Comparison of ENCODE assay signal across 14 cellular contexts in genomic region chr7:149766215-149766614, GRCh38. TPM values are rescaled to one million over a fixed set of nuclear protein-coding genes. Genes with fewer than 3 reads are reported as not detected.
DNase-seq lines count a peak whose midpoint lies in the region; ATAC-seq and TF ChIP-seq lines count a peak whose summit lies in the region.
"Had no signal": no experiment of that assay in that cellular context is flagged by ENCODE, and none has a peak within 500 bp of the region (broad histone marks: within the 10 kb centered on the region; RNA-seq: fewer than 3 reads in every experiment).

No MANE protein-coding gene starts in this region.

- DNase-seq in WTC11 (ENCODE audit: low spot score) = no peak
- DNase-seq in glutamatergic neuron = peak; percentile 15
- no peak for DNase-seq in neural crest cell (ENCODE audit: low read depth, low spot score)
- DNase-seq in type B pancreatic cell (ENCODE audit: extremely low spot score, unreplicated experiment) = no peak
- DNase-seq in COR-L47 (lab: John Stamatoyannopoulos, UW) = no peak
- DNase-seq in activated CD4-positive, alpha-beta T cell treated with anti-CD3 and anti-CD28 coated beads for 36 hours = no peak
- DNase-seq: EL, HCEC 1CT, NCI-H1092 treated with DMSO at 0.1 percent for 48 hours, NCI-H1694, NCI-H446 treated with DMSO at 0.1 percent for 48 hours, NCI-H748 treated with DMSO at 0.1 percent for 48 hours, PC-9 had no signal

- no peaks in the 10 kb centered on the region for H3K36me3 Mint-ChIP-seq in WTC11
- H3K36me3 Mint-ChIP-seq in glutamatergic neuron (ENCODE audit: unreplicated experiment) = peaks cover 19% of the 10 kb centered on the region
- H3K36me3 Mint-ChIP-seq in neural crest cell (ENCODE audit: low read depth) = peaks cover 6% of the 10 kb centered on the region
- peaks cover 20% of the 10 kb centered on the region for H3K36me3 Mint-ChIP-seq in type B pancreatic cell
- peaks cover 7% of the 10 kb centered on the region for H3K36me3 Mint-ChIP-seq in activated CD4-positive, alpha-beta T cell treated with anti-CD3 and anti-CD28 coated beads for 36 hours (ENCODE audit: low read depth)

- H3K27ac Mint-ChIP-seq in WTC11 (no peak overlapping the region), glutamatergic neuron (ENCODE audit: unreplicated experiment) (no peak overlapping the region), neural crest cell (ENCODE audit: unreplicated experiment) (no peak overlapping the region), type B pancreatic cell (peak overlapping the region; percentile 39)
- H3K27ac Mint-ChIP-seq in activated CD4-positive, alpha-beta T cell treated with anti-CD3 and anti-CD28 coated beads for 36 hours = no peak overlapping the region

- POLR2A ChIA-PET in WTC11 (lab: Charles Lee) = no interaction called here
- POLR2A ChIA-PET in activated CD4-positive, alpha-beta T cell treated with anti-CD3 and anti-CD28 coated beads for 36 hours (lab: Charles Lee) = no interaction called here

- CTCF ChIA-PET in WTC11 (lab: Charles Lee) = interaction anchor here (0.6 to 4.5 kb wide), 10 partner anchors 8 to 142 kb away, joined by 3 to 51 read pairs (median 10); no protein-coding TSS in a partner anchor
- CTCF ChIA-PET in activated CD4-positive, alpha-beta T cell treated with anti-CD3 and anti-CD28 coated beads for 36 hours (lab: Charles Lee) = interaction anchor here (0.6 kb wide), 1 partner anchor 11 kb away, joined by 4 read pairs; no protein-coding TSS in a partner anchor

- H3K27me3 Mint-ChIP-seq in WTC11 (ENCODE audit: low read depth) (peaks cover 100% of the 10 kb centered on the region), glutamatergic neuron (ENCODE audit: unreplicated experiment) (peaks cover 35% of the 10 kb centered on the region), neural crest cell (ENCODE audit: low read depth) (peaks cover 90% of the 10 kb centered on the region), type B pancreatic cell (peaks cover 79% of the 10 kb centered on the region)
- no peaks in the 10 kb centered on the region for H3K27me3 Mint-ChIP-seq in activated CD4-positive, alpha-beta T cell treated with anti-CD3 and anti-CD28 coated beads for 36 hours

- TF ChIP-seq CTCF in WTC11 (IDR thresholded peaks at IDR 0.05) (no peak), glutamatergic neuron (IDR thresholded peaks at IDR 0.05; ENCODE audit: partially characterized antibody, unreplicated experiment) (no peak), neural crest cell (conservative IDR thresholded peaks at IDR 0.05) (no peak), type B pancreatic cell (conservative IDR thresholded peaks at IDR 0.05) (no peak)

- intact Hi-C loops in activated CD4-positive, alpha-beta T cell treated with anti-CD3 and anti-CD28 coated beads for 36 hours (cut with DNase I, micrococcal nuclease) = no loop called here

- H3K9me3 Mint-ChIP-seq in WTC11 (no peaks in the 10 kb centered on the region), glutamatergic neuron (ENCODE audit: unreplicated experiment) (peaks cover 15% of the 10 kb centered on the region), neural crest cell (no peaks in the 10 kb centered on the region), type B pancreatic cell (no peaks in the 10 kb centered on the region)
- H3K9me3 Mint-ChIP-seq in activated CD4-positive, alpha-beta T cell treated with anti-CD3 and anti-CD28 coated beads for 36 hours (ENCODE audit: low read depth) = no peaks in the 10 kb centered on the region

- ATAC-seq in WTC11 = 0 out of 2 replicates have a peak, but pooled peaks have one; percentile 4
- no peak for ATAC-seq in HG03439 (IDR thresholded peaks at IDR 0.05; ENCODE audit: unreplicated experiment)
- no peak for ATAC-seq in activated CD4-positive, alpha-beta T cell treated with anti-CD3 and anti-CD28 coated beads for 36 hours

- H3K4me1 Mint-ChIP-seq in WTC11 = peaks cover 20% of the 10 kb centered on the region
- peaks cover 5% of the 10 kb centered on the region for H3K4me1 Mint-ChIP-seq in glutamatergic neuron (ENCODE audit: low read depth, unreplicated experiment)
- peaks cover 10% of the 10 kb centered on the region for H3K4me1 Mint-ChIP-seq in neural crest cell
- peaks cover 9% of the 10 kb centered on the region for H3K4me1 Mint-ChIP-seq in type B pancreatic cell (ENCODE audit: unreplicated experiment)
- no peaks in the 10 kb centered on the region for H3K4me1 Mint-ChIP-seq in activated CD4-positive, alpha-beta T cell treated with anti-CD3 and anti-CD28 coated beads for 36 hours

- H3K4me3 Mint-ChIP-seq in WTC11 = peak overlapping the region; percentile 67
- H3K4me3 Mint-ChIP-seq in glutamatergic neuron (ENCODE audit: unreplicated experiment) = peak overlapping the region; percentile 94
- H3K4me3 Mint-ChIP-seq in neural crest cell = peak overlapping the region; percentile 13
- peak overlapping the region; percentile 83 for H3K4me3 Mint-ChIP-seq in type B pancreatic cell
- H3K4me3 Mint-ChIP-seq in activated CD4-positive, alpha-beta T cell treated with anti-CD3 and anti-CD28 coated beads for 36 hours = no peak overlapping the region

TF ChIP-seq in WTC11, 78 proteins besides CTCF, POLR2A, EP300 and RAD21:
- no peak for TF ChIP-seq EMX1 (CRISPR knock-in tag; IDR thresholded peaks at IDR 0.05)
- TF ChIP-seq FOXP4 (CRISPR knock-in tag; IDR thresholded peaks at IDR 0.05) = no peak
- TF ChIP-seq GRHL2 (CRISPR knock-in tag; IDR thresholded peaks at IDR 0.05; ENCODE audit: insufficient replicate concordance, severe bottlenecking) = no peak
- no peak for TF ChIP-seq ZNF671 (CRISPR knock-in tag; IDR thresholded peaks at IDR 0.05)
- TF ChIP-seq ZNF219 (CRISPR knock-in tag; IDR thresholded peaks at IDR 0.05; ENCODE audit: borderline replicate concordance) = no peak
- no peak for TF ChIP-seq ELF4 (CRISPR knock-in tag; IDR thresholded peaks at IDR 0.05; ENCODE audit: low read depth)
- TF ChIP-seq STAT6 (CRISPR knock-in tag; conservative IDR thresholded peaks at IDR 0.05; ENCODE audit: low read depth) = no peak
- no peak for TF ChIP-seq GTF2I (CRISPR knock-in tag; conservative IDR thresholded peaks at IDR 0.05)
- TF ChIP-seq TEAD4 (CRISPR knock-in tag; IDR thresholded peaks at IDR 0.05) = no peak
- no peak for TF ChIP-seq JUN (CRISPR knock-in tag; IDR thresholded peaks at IDR 0.05)
TF ChIP-seq in WTC11: peak in this region for 0.

RNA-seq across cellular contexts. Expression of gene ZNF467, which starts 7.2 kb away (rescaled TPM):
- total RNA-seq in WTC11 (2021) = 0.70 to 1.2 TPM (median 0.73 TPM) in 3 replicates
- total RNA-seq in glutamatergic neuron (ENCODE audit: unreplicated experiment) = 1.4 TPM
- 1.9 and 2.3 TPM in 2 replicates for total RNA-seq in neural crest cell
- 16.7 and 17.6 TPM in 2 replicates for total RNA-seq in type B pancreatic cell (ENCODE audit: low replicate concordance)
- under 1 TPM; 0.23 to 0.25 TPM for total RNA-seq in activated CD4-positive, alpha-beta T cell treated with anti-CD3 and anti-CD28 coated beads for 36 hours
